Comparison of ENCODE assay signal across 18 cellular contexts in genomic region chr16:84042879-84043485, GRCh38. TPM values are rescaled to one million over a fixed set of nuclear protein-coding genes. Genes with fewer than 3 reads are reported as not detected.
DNase-seq lines count a peak whose midpoint lies in the region; ATAC-seq and TF ChIP-seq lines count a peak whose summit lies in the region.
"Had no signal": no experiment of that assay in that cellular context is flagged by ENCODE, and none has a peak within 500 bp of the region (broad histone marks: within the 10 kb centered on the region; RNA-seq: fewer than 3 reads in every experiment).

No MANE protein-coding gene starts in this region.

- no peaks in the 10 kb centered on the region for H3K36me3 ChIP-seq in left ventricle myocardium inferior
- peaks cover 0 to 14% (median 0%) of the 10 kb centered on the region in 3 donors for H3K36me3 ChIP-seq in tibial nerve

- no peaks in the 10 kb centered on the region for H3K9me3 ChIP-seq in left ventricle myocardium inferior (replicated peaks)
- no peaks in the 10 kb centered on the region for H3K9me3 ChIP-seq in tibial nerve
- H3K9me3 ChIP-seq: body of pancreas, gastroesophageal sphincter had no signal

- no peak for TF ChIP-seq EP300 in tibial nerve (IDR thresholded peaks at IDR 0.05)

- no peak for TF ChIP-seq POLR2A in tibial nerve (IDR thresholded peaks at IDR 0.05)

- CTCF ChIA-PET in activated CD8-positive, alpha-beta memory T cell treated with anti-CD3 and anti-CD28 coated beads, Interleukin-2, amount 10 ng/mL, durations not matched to agents 7 days and 5 days (lab: Charles Lee), result interaction anchor here (1.5 to 1.6 kb wide), 2 partner anchors 11 to 23 kb away, joined by 3 to 4 read pairs; no protein-coding TSS in a partner anchor

- no peaks in the 10 kb centered on the region for H3K36me3 Mint-ChIP-seq in activated CD8-positive, alpha-beta memory T cell treated with anti-CD3 and anti-CD28 coated beads, Interleukin-2, amount 10 ng/mL, durations not matched to agents 7 days and 5 days

- no peaks in the 10 kb centered on the region for H3K4me1 Mint-ChIP-seq in activated CD8-positive, alpha-beta memory T cell treated with anti-CD3 and anti-CD28 coated beads, Interleukin-2, amount 10 ng/mL, durations not matched to agents 7 days and 5 days

- ATAC-seq in left ventricle myocardium superior (peak; percentile 53), GM19328 (IDR thresholded peaks at IDR 0.05; ENCODE audit: unreplicated experiment) (no peak)
- no peak for ATAC-seq in activated CD8-positive, alpha-beta memory T cell treated with anti-CD3 and anti-CD28 coated beads, Interleukin-2, amount 10 ng/mL, durations not matched to agents 7 days and 5 days
- ATAC-seq: body of pancreas, gastroesophageal sphincter, left lobe of liver had no signal

- H3K9me3 Mint-ChIP-seq in activated CD8-positive, alpha-beta memory T cell treated with anti-CD3 and anti-CD28 coated beads, Interleukin-2, amount 10 ng/mL, durations not matched to agents 7 days and 5 days (ENCODE audit: low read depth), result no peaks in the 10 kb centered on the region
- H3K9me3 Mint-ChIP-seq: activated CD8-positive, alpha-beta T cell treated with anti-CD3 and anti-CD28 coated beads for 36 hours had no signal

- DNase-seq in left ventricle myocardium superior, result peak; percentile 32
- DNase-seq in left ventricle myocardium inferior, result no peak
- DNase-seq in NCI-H510A (lab: John Stamatoyannopoulos, UW), result peak; percentile 81
- peak; percentile 75 for DNase-seq in islet precursor cell
- DNase-seq in activated CD8-positive, alpha-beta memory T cell treated with anti-CD3 and anti-CD28 coated beads, Interleukin-2, amount 10 ng/mL, durations not matched to agents 7 days and 5 days, result no peak
- no peak for DNase-seq in tibial nerve (ENCODE audit: low spot score in 2 of 2)
- DNase-seq in T-helper 1 cell, result no peak
- DNase-seq: activated gamma-delta T cell; body of pancreas; effector CD8-positive, alpha-beta T cell; Karpas-422; NCI-H82; stimulated activated CD4-positive, alpha-beta T cell treated with anti-CD3 and anti-CD28 coated beads, Interleukin-12 subunit alpha, Interleukin-12 subunit beta, amount 100 ng/mL, for 4 hours had no signal

- H3K4me3 ChIP-seq in left ventricle myocardium inferior (no peak overlapping the region), tibial nerve (no peak overlapping the region)
- H3K4me3 ChIP-seq: body of pancreas, gastroesophageal sphincter had no signal

- no peak overlapping the region for H3K27ac ChIP-seq in left ventricle myocardium inferior (replicated peaks)
- no peak overlapping the region for H3K27ac ChIP-seq in tibial nerve
- H3K27ac ChIP-seq: body of pancreas, gastroesophageal sphincter had no signal

- peaks cover 16% of the 10 kb centered on the region for H3K4me1 ChIP-seq in left ventricle myocardium inferior
- H3K4me1 ChIP-seq in tibial nerve, result peaks cover 0 to 7% (median 0%) of the 10 kb centered on the region in 4 donors
- H3K4me1 ChIP-seq: gastroesophageal sphincter had no signal

- H3K27me3 ChIP-seq in left ventricle myocardium inferior (ENCODE audit: low read depth), result peaks cover 32% of the 10 kb centered on the region
- H3K27me3 ChIP-seq in tibial nerve, result peaks cover 0 to 19% of the 10 kb centered on the region in 2 donors
- H3K27me3 ChIP-seq: body of pancreas had no signal

- intact Hi-C loops in left ventricle myocardium superior (cut with micrococcal nuclease), result no loop called here
- intact Hi-C loops in left ventricle myocardium inferior (cut with micrococcal nuclease), result no loop called here

- TF ChIP-seq CTCF in left ventricle myocardium inferior (IDR thresholded peaks at IDR 0.05; ENCODE audit: borderline replicate concordance), result no peak
- TF ChIP-seq CTCF in tibial nerve (IDR thresholded peaks at IDR 0.05), result no peak

- H3K4me3 Mint-ChIP-seq in activated CD8-positive, alpha-beta memory T cell treated with anti-CD3 and anti-CD28 coated beads, Interleukin-2, amount 10 ng/mL, durations not matched to agents 7 days and 5 days, result no peak overlapping the region
- H3K4me3 Mint-ChIP-seq: activated CD8-positive, alpha-beta T cell treated with anti-CD3 and anti-CD28 coated beads for 36 hours had no signal

- no peak overlapping the region for H3K27ac Mint-ChIP-seq in activated CD8-positive, alpha-beta memory T cell treated with anti-CD3 and anti-CD28 coated beads, Interleukin-2, amount 10 ng/mL, durations not matched to agents 7 days and 5 days
- H3K27ac Mint-ChIP-seq: activated CD8-positive, alpha-beta T cell treated with anti-CD3 and anti-CD28 coated beads for 36 hours had no signal

- H3K27me3 Mint-ChIP-seq in activated CD8-positive, alpha-beta memory T cell treated with anti-CD3 and anti-CD28 coated beads, Interleukin-2, amount 10 ng/mL, durations not matched to agents 7 days and 5 days, result peaks cover 26% of the 10 kb centered on the region

- 70 to 74% methylated on average over 22 of the region's 22 CpGs for WGBS in tibial nerve, 2 donors

RNA-seq across cellular contexts. Expression of gene SLC38A8, which starts 0.4 kb away (rescaled TPM):
- 2.0 TPM for total RNA-seq in left ventricle myocardium superior
- not detected for total RNA-seq in left ventricle myocardium inferior
- total RNA-seq in activated CD8-positive, alpha-beta memory T cell treated with anti-CD3 and anti-CD28 coated beads, Interleukin-2, amount 10 ng/mL, durations not matched to agents 7 days and 5 days, result not detected
- total RNA-seq in tibial nerve, result not detected
- total RNA-seq: A673; activated CD8-positive, alpha-beta T cell treated with anti-CD3 and anti-CD28 coated beads for 36 hours; body of pancreas; gastroesophageal sphincter; left lobe of liver had no signal

Comparison
In these comparisons a context has a peak if more than half of its experiments do, and no peak if none do; other contexts are left out.
1. DNase-seq: peak in left ventricle myocardium superior (single experiment), NCI-H510A (single experiment) and islet precursor cell (single experiment); none in left ventricle myocardium inferior (single experiment), activated CD8-positive, alpha-beta memory T cell treated with anti-CD3 and anti-CD28 coated beads, Interleukin-2, amount 10 ng/mL, durations not matched to agents 7 days and 5 days (single experiment), tibial nerve (0 of 2) and T-helper 1 cell (0 of 5).